In genomic region chr4:15149234-15149841, GRCh38 we compare ENCODE assay signal across 9 cellular contexts.
DNase-seq lines count a peak whose midpoint lies in the region; ATAC-seq, FAIRE-seq and TF ChIP-seq lines count a peak whose summit lies in the region.
"Had no signal": no experiment of that assay in that cellular context is flagged by ENCODE, and none has a peak within 500 bp of the region (broad histone marks: within the 10 kb centered on the region; RNA-seq: fewer than 3 reads in every experiment).

No MANE protein-coding gene starts in this region.

- H3K27ac ChIP-seq in GM12878 (ENCODE audit: control insufficient read depth, insufficient read depth): peak overlapping the region; percentile 24
- H3K27ac ChIP-seq in hepatocyte: no peak overlapping the region
- H3K27ac ChIP-seq: SK-N-MC had no signal

- H3K36me3 ChIP-seq in GM12878 (ENCODE audit: control insufficient read depth in 2 of 2, insufficient read depth in 2 of 2, low read length in 1 of 2): no peaks in the 10 kb centered on the region
- no peaks in the 10 kb centered on the region for H3K36me3 ChIP-seq in hepatocyte (replicated peaks; ENCODE audit: insufficient read depth, low read depth)

- SMC1A ChIA-PET in GM12878 (lab: Charles Lee; ENCODE audit: uncharacterized antibody, unreplicated experiment): interaction anchor here (1.6 kb wide), 1 partner anchor 82 kb away, joined by 3 read pairs; no protein-coding TSS in a partner anchor

- no peaks in the 10 kb centered on the region for H3K9me3 ChIP-seq in GM12878 (replicated peaks; ENCODE audit: control insufficient read depth, insufficient read depth, low read length)
- no peaks in the 10 kb centered on the region for H3K9me3 ChIP-seq in hepatocyte (ENCODE audit: low read depth)

- peak; percentile 33 for DNase-seq in GM12878 (ENCODE audit: low read depth, low spot score)
- no peak for DNase-seq in sciatic nerve (ENCODE audit: low spot score)
- no peak for DNase-seq in hepatocyte (ENCODE audit: low spot score)
- no peak for DNase-seq in NCI-H1417 treated with DMSO at 0.1 percent for 48 hours (lab: John Stamatoyannopoulos, UW)
- DNase-seq in SHP77 (lab: John Stamatoyannopoulos, UW): no peak
- DNase-seq in cortex of kidney (lab: John Stamatoyannopoulos, UW): no peak

- H4K20me1 ChIP-seq in GM12878 (ENCODE audit: control insufficient read depth, insufficient read depth): no peaks in the 10 kb centered on the region
- H4K20me1 ChIP-seq in hepatocyte (ENCODE audit: insufficient read depth, poor library complexity, severe bottlenecking): no peaks in the 10 kb centered on the region

- POLR2A ChIA-PET in GM12878 (lab: Charles Lee): no interaction called here

- no peak overlapping the region for H3K4me3 ChIP-seq in GM12878
- no peak overlapping the region for H3K4me3 ChIP-seq in hepatocyte
- H3K4me3 ChIP-seq: SK-N-MC had no signal

- no peak overlapping the region for H3K9ac ChIP-seq in GM12878 (ENCODE audit: control insufficient read depth, insufficient read depth, low read length)

- RAD21 ChIA-PET in GM12878 (lab: Charles Lee; ENCODE audit: unreplicated experiment): no interaction called here

- ATAC-seq in GM19324 (IDR thresholded peaks at IDR 0.05; ENCODE audit: low FRiP score, unreplicated experiment) (peak; percentile 37), HG02981 (IDR thresholded peaks at IDR 0.05; ENCODE audit: unreplicated experiment) (peak; percentile 65), GM12878 (peak; percentile 79), sciatic nerve (peak; percentile 34)

- no peak for TF ChIP-seq RAD21 in GM12878 (IDR thresholded peaks at IDR 0.05; ENCODE audit: insufficient read depth, low read depth, low read length)

- H3K9me2 ChIP-seq in hepatocyte (replicated peaks; ENCODE audit: insufficient read depth): no peaks in the 10 kb centered on the region

- no TSS peak for BruUV-seq in GM12878 (replicated peaks; lab: Mats Ljungman, UMichigan)

- no peak for TF ChIP-seq CTCF in GM12878 (IDR thresholded peaks at IDR 0.05 in 2 of 3, conservative IDR thresholded peaks at IDR 0.05 in 1 of 3; ENCODE audit: control insufficient read depth in 2 of 3, extremely low read depth in 1 of 3, insufficient read depth in 1 of 3, low read depth in 3 of 3, low read length in 3 of 3)
- no peak for TF ChIP-seq CTCF in hepatocyte (IDR thresholded peaks at IDR 0.05; ENCODE audit: poor library complexity)

- H3K79me2 ChIP-seq in GM12878 (ENCODE audit: control insufficient read depth, insufficient read depth, low read length) (no peaks in the 10 kb centered on the region), hepatocyte (no peaks in the 10 kb centered on the region)

- intact Hi-C loops in GM12878 (cut with micrococcal nuclease; ENCODE audit: unreplicated experiment): no loop called here
- intact Hi-C loops in sciatic nerve (cut with DNase I): no loop called here

- no peak for TF ChIP-seq POLR2A in GM12878 (IDR thresholded peaks at IDR 0.05; ENCODE audit: low read depth, low read length)

- CTCF ChIA-PET in GM12878 (lab: Yijun Ruan, JAX): no interaction called here

- FAIRE-seq in GM12878 (lab: Jason Lieb, UNC): peak; percentile 27

- H3K27me3 ChIP-seq in GM12878 (replicated peaks in 1 of 2; ENCODE audit: control insufficient read depth in 2 of 2, insufficient read depth in 2 of 2, low read length in 1 of 2) (no peaks in the 10 kb centered on the region), hepatocyte (no peaks in the 10 kb centered on the region)

- H3K4me2 ChIP-seq in GM12878 (ENCODE audit: control insufficient read depth, insufficient read depth): no peak overlapping the region
- H3K4me2 ChIP-seq in hepatocyte: no peak overlapping the region

- no peak for TF ChIP-seq EP300 in GM12878 (IDR thresholded peaks at IDR 0.05; ENCODE audit: borderline replicate concordance in 1 of 2, control insufficient read depth in 1 of 2, low read depth in 2 of 2, low read length in 2 of 2)

- H2AFZ ChIP-seq in GM12878 (ENCODE audit: control insufficient read depth, low read depth, low read length) (peak overlapping the region; percentile 35), hepatocyte (no peak overlapping the region)

- in situ Hi-C loops in GM12878 (cut with MboI): no loop called here

- peaks cover 6% of the 10 kb centered on the region for H3K4me1 ChIP-seq in GM12878 (ENCODE audit: control insufficient read depth, insufficient read depth, low read length)
- H3K4me1 ChIP-seq in hepatocyte (ENCODE audit: insufficient read depth): peaks cover 11% of the 10 kb centered on the region

- WGBS in GM12878 (ENCODE audit: insufficient coverage, insufficient replicate concordance, low lambda C conversion rate, missing lambda C conversion rate): 23% methylated on average over 10 of the region's 10 CpGs
- 80% methylated on average over 10 of the region's 10 CpGs for WGBS in hepatocyte (ENCODE audit: low lambda C conversion rate, missing lambda C conversion rate)

TF ChIP-seq in GM12878, 131 proteins besides CTCF, POLR2A, EP300 and RAD21:
- TF ChIP-seq EZH2 (IDR thresholded peaks at IDR 0.05; ENCODE audit: borderline replicate concordance, control insufficient read depth, low read depth, low read length) (no peak), NR2C1 (IDR thresholded peaks at IDR 0.05) (no peak), NKRF (conservative IDR thresholded peaks at IDR 0.05) (no peak), HSF1 (IDR thresholded peaks at IDR 0.05; ENCODE audit: low read depth, low read length) (no peak), FOXK2 (IDR thresholded peaks at IDR 0.05) (no peak), BACH1 (IDR thresholded peaks at IDR 0.05; ENCODE audit: borderline replicate concordance) (no peak), MEF2B (IDR thresholded peaks at IDR 0.05; ENCODE audit: partially characterized antibody, poor library complexity, severe bottlenecking) (no peak), BRCA1 (IDR thresholded peaks at IDR 0.05; ENCODE audit: low read depth, low read length) (no peak), TCF3 (IDR thresholded peaks at IDR 0.05; ENCODE audit: borderline replicate concordance, insufficient read depth, low read depth, low read length) (no peak), KLF5 (IDR thresholded peaks at IDR 0.05; ENCODE audit: partially characterized antibody) (no peak), POLR2AphosphoS2 (IDR thresholded peaks at IDR 0.05; ENCODE audit: low read depth, low read length) (no peak), SMC3 (IDR thresholded peaks at IDR 0.05; ENCODE audit: borderline replicate concordance, low read length) (no peak), EGR1 (IDR thresholded peaks at IDR 0.05; ENCODE audit: borderline replicate concordance in 1 of 2, low read depth in 2 of 2, low read length in 2 of 2) (no peak), SUZ12 (IDR thresholded peaks at IDR 0.05; ENCODE audit: unreplicated experiment) (no peak), RBBP5 (conservative IDR thresholded peaks at IDR 0.05) (no peak), LARP7 (IDR thresholded peaks at IDR 0.05) (no peak), HDGF (IDR thresholded peaks at IDR 0.05) (no peak), ZZZ3 (IDR thresholded peaks at IDR 0.05; ENCODE audit: control insufficient read depth, insufficient read length, low read depth) (no peak), SMARCA5 (IDR thresholded peaks at IDR 0.05) (no peak), ELK1 (IDR thresholded peaks at IDR 0.05; ENCODE audit: low read depth, low read length) (no peak)
